ENCODE assay signal across 24 cellular contexts in the genomic region with DNA sequence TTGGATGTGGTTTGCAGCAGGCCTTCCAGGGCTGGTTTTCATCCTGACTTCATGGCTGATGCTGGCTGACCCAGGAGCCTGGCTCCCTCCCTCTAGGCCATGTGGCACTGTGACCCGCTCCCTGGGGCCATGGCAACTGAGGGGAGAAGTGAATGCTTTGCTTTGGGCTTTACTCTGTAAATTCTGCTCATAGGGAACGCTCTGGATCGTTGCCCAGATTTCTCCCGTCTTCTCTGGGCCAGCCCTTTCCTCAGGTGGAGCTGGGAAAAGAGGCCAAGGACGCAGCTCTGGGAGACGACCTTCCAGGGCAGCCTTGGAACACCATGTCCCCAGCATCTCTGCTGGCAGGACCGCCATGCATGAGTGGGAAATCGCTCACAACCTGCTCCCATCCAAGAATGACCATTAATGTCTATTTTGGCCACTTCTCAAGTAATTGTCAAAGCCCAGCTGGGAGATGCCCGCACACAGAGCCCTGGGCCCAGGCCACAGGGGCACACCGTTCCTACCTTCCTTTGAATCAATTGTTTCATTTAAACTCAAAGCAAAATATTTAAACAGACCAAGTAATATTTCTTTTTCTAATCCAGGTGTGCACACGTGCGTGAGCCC.
"Had no signal": no experiment of that assay in that cellular context is flagged by ENCODE, and none has a peak within 500 bp of the region (broad histone marks: within the 10 kb centered on the region; RNA-seq: fewer than 3 reads in every experiment).

No MANE protein-coding gene starts in this region.

- H3K36me3 ChIP-seq: left ventricle myocardium inferior, ovary, right atrium auricular region, stomach, thyroid gland, transverse colon, upper lobe of left lung, vagina had no signal

- H3K9me3 ChIP-seq: left ventricle myocardium inferior, mucosa of descending colon, ovary, right atrium auricular region, stomach, testis, thyroid gland, transverse colon, upper lobe of left lung, vagina had no signal

- ATAC-seq: mucosa of descending colon; naive thymus-derived CD4-positive, alpha-beta T cell; sciatic nerve; stimulated activated naive B cell treated with anti-CD40 and anti-IgM and Interleukin-4, amounts not matched to agents 10 μg/mL and 1 μg/mL and 100 μg/mL, for 72 hours; stimulated activated naive CD8-positive, alpha-beta T cell treated with anti-CD3 and anti-CD28 coated beads, Interleukin-15, Interleukin-2, amounts not matched to agents 100 U/mL and 50 U/mL, for 24 hours had no signal

- H3K4me1 ChIP-seq: left ventricle myocardium inferior, right atrium auricular region, stomach, testis, thyroid gland, transverse colon, upper lobe of left lung, vagina had no signal

- H3K27me3 ChIP-seq: ovary, right atrium auricular region, testis, thyroid gland, transverse colon, upper lobe of left lung, vagina had no signal

- H3K4me2 ChIP-seq: hepatocyte had no signal

- DNase-seq: islet precursor cell; left ventricle myocardium inferior; mesendoderm; midbrain; mucosa of descending colon; naive thymus-derived CD4-positive, alpha-beta T cell; ovary; stimulated activated CD4-positive, alpha-beta T cell treated with anti-CD3 and anti-CD28 coated beads, Interleukin-12 subunit alpha, Interleukin-12 subunit beta, amount 100 ng/mL, for 4 hours; stimulated activated CD4-positive, alpha-beta T cell treated with anti-CD3 and anti-CD28 coated beads, Interleukin-15, amount 100 ng/mL, for 24 hours; stimulated activated CD4-positive, alpha-beta T cell treated with anti-CD3 and anti-CD28 coated beads, Interleukin-2, amount 100 ng/mL, for 24 hours; stimulated activated CD4-positive, alpha-beta T cell treated with anti-CD3 and anti-CD28 coated beads, Interleukin-4, amount 100 ng/mL, for 1 hour; stimulated activated naive B cell treated with anti-CD40 and anti-IgM and Interleukin-4, amounts not matched to agents 10 μg/mL and 1 μg/mL and 100 μg/mL, for 72 hours; stimulated activated naive CD8-positive, alpha-beta T cell treated with anti-CD3 and anti-CD28 coated beads, Interleukin-15, Interleukin-2, amounts not matched to agents 100 U/mL and 50 U/mL, for 24 hours; stomach; testis; thyroid gland; transverse colon; upper lobe of left lung had no signal

- H3K4me3 ChIP-seq: hepatocyte, left ventricle myocardium inferior, lung, mucosa of descending colon, ovary, right atrium auricular region, skin epidermis, stomach, testis, thyroid gland, transverse colon, upper lobe of left lung, vagina had no signal

- H3K27ac ChIP-seq: hepatocyte, left ventricle myocardium inferior, ovary, right atrium auricular region, skin epidermis, stomach, testis, thyroid gland, transverse colon, upper lobe of left lung, vagina had no signal

- H2AFZ ChIP-seq: hepatocyte had no signal
